In the genomic region with DNA sequence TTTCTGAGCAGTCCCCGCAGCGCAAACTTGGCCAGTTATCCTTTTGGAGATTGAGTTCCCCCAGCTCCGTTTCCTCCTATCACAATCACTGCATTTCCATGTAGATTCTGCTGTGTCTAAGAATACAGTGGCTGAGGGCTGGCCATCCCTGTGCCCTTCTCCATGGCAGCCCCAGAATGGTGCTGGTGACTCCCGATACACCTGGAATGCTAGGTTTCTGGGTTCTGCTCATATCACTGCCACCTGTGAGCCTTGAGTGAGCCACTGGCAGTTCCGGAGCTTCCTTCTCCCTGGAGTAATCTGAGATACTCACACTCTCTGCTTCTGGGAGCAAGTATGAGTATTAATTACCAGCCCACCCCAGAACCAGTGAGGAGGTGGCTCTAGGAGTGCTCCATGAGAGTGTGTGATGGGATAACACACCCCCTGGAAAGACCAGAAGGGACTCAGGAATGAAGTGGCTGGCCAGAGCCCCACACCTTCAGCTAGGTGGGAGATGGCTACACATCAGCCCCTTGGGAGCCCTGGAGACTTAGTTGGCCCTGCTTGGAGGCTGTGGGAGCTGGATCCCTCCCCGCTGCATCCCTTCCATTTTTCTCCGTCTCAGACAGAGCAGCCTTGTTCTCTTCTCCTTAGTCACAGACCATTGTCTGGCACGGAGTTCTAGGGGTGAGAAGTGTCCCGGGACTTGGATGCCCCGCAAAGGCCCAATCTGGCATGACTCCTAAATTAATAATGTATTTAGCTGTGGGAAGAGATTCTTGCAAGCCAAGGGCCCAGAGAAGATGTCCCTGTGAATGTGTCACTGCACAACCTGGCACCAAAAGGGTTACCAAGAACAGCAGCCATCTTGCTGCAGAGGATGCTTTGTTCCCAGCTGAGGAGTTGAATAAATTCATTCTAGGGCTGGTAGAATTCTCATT, we compare ENCODE assay signal across 13 cellular contexts. TPM values are rescaled to one million over a fixed set of nuclear protein-coding genes. Genes with fewer than 3 reads are reported as not detected.
DNase-seq lines count a peak whose midpoint lies in the region; ATAC-seq, FAIRE-seq and TF ChIP-seq lines count a peak whose summit lies in the region.
"Had no signal": no experiment of that assay in that cellular context is flagged by ENCODE, and none has a peak within 500 bp of the region (broad histone marks: within the 10 kb centered on the region; RNA-seq: fewer than 3 reads in every experiment).

No MANE protein-coding gene starts in this region.

- H3K27ac Mint-ChIP-seq in CD4-positive, alpha-beta memory T cell, result no peak overlapping the region

- no TSS peak for BruUV-seq in A673 (replicated peaks; lab: Mats Ljungman, UMichigan)

- no peaks in the 10 kb centered on the region for H3K9me3 ChIP-seq in A673 (ENCODE audit: low read depth, low read length, poor library complexity, severe bottlenecking)
- H3K9me3 ChIP-seq in CD4-positive, alpha-beta memory T cell (ENCODE audit: control insufficient read depth in 1 of 2, low read length in 2 of 2), result no peaks in the 10 kb centered on the region
- peaks cover 0 to 12% (median 0%) of the 10 kb centered on the region in 4 donors for H3K9me3 ChIP-seq in stomach
- H3K9me3 ChIP-seq: A549, psoas muscle had no signal

- peaks cover 8 to 19% (median 14%) of the 10 kb centered on the region in 4 donors for H3K4me1 Mint-ChIP-seq in CD4-positive, alpha-beta memory T cell

- H3K4me1 ChIP-seq in A673 (ENCODE audit: insufficient read depth, low read length, poor library complexity, severe bottlenecking) (peaks cover 57% of the 10 kb centered on the region), stomach (peaks cover 12 to 44% (median 30%) of the 10 kb centered on the region in 4 donors)
- peaks cover 19% of the 10 kb centered on the region for H3K4me1 ChIP-seq in CD4-positive, alpha-beta memory T cell (ENCODE audit: insufficient read depth, low read length)
- H3K4me1 ChIP-seq: A549, psoas muscle had no signal

- H3K27me3 ChIP-seq in A673 (replicated peaks; ENCODE audit: insufficient read depth, low read depth, low read length, poor library complexity) (no peaks in the 10 kb centered on the region), stomach (peaks cover 0 to 75% (median 28%) of the 10 kb centered on the region in 3 donors)
- peaks cover 30% of the 10 kb centered on the region for H3K27me3 ChIP-seq in CD4-positive, alpha-beta memory T cell (ENCODE audit: insufficient read depth, low read length)

- H3K27me3 Mint-ChIP-seq in CD4-positive, alpha-beta memory T cell, result peaks cover 53 to 64% of the 10 kb centered on the region in 2 donors

- no peak for TF ChIP-seq POLR2A in stomach (IDR thresholded peaks at IDR 0.05)

- peaks cover 0 to 4% (median 0%) of the 10 kb centered on the region in 8 donors for H3K9me3 Mint-ChIP-seq in CD4-positive, alpha-beta memory T cell

- 64 to 93% (median 68%) methylated on average over 5 to 10 of the region's 10 CpGs for WGBS in stomach, 5 donors

- POLR2A ChIA-PET in A673 (lab: Charles Lee; ENCODE audit: low non-redundant PET) (no interaction called here), RWPE1 (lab: Yijun Ruan, JAX; ENCODE audit: low non-redundant PET) (no interaction called here)
- POLR2A ChIA-PET in CD4-positive, alpha-beta memory T cell (lab: Charles Lee; ENCODE audit: partially characterized antibody), result no interaction called here

- no peak for TF ChIP-seq CTCF in A673 (conservative IDR thresholded peaks at IDR 0.05; ENCODE audit: low read depth, low read length)
- no peak for TF ChIP-seq CTCF in RWPE1 (conservative IDR thresholded peaks at IDR 0.05; ENCODE audit: low read depth)
- no peak for TF ChIP-seq CTCF in D721Med (IDR thresholded peaks at IDR 0.05; ENCODE audit: insufficient read depth, missing control alignments)
- TF ChIP-seq CTCF in stomach (IDR thresholded peaks at IDR 0.05), result no peak

- H3K27ac ChIP-seq in A673 (ENCODE audit: low read depth, low read length, poor library complexity, severe bottlenecking) (peak overlapping the region; percentile 94), RWPE1 (0 out of 2 replicates have a peak overlapping the region, but pooled peaks have one; percentile 7), stomach (peak overlapping the region in 1 of 5 donors; percentile 4)
- H3K27ac ChIP-seq in CD4-positive, alpha-beta memory T cell (ENCODE audit: low read depth, low read length), result no peak overlapping the region
- H3K27ac ChIP-seq: A549, psoas muscle had no signal

- CTCF ChIA-PET in A673 (lab: Charles Lee), result no interaction called here
- CTCF ChIA-PET in RWPE1 (lab: Yijun Ruan, JAX), result interaction anchor here (0.6 kb wide), 2 partner anchors 19 to 1739 kb away, joined by 3 to 4 read pairs; no protein-coding TSS in a partner anchor
- CTCF ChIA-PET in CD4-positive, alpha-beta memory T cell (lab: Charles Lee; ENCODE audit: partially characterized antibody), result interaction anchor here (1.4 to 2.2 kb wide), 2 partner anchors 19 to 81 kb away, joined by 3 to 8 read pairs; a partner anchor contains a TSS

- H3K4me3 ChIP-seq in A673 (ENCODE audit: low read depth, low read length, poor library complexity, severe bottlenecking) (peak overlapping the region; percentile 41), stomach (no peak overlapping the region)
- no peak overlapping the region for H3K4me3 ChIP-seq in CD4-positive, alpha-beta memory T cell (ENCODE audit: low read length in 2 of 2)
- H3K4me3 ChIP-seq: A549, psoas muscle had no signal

- ATAC-seq in GM21717 (IDR thresholded peaks at IDR 0.05; ENCODE audit: unreplicated experiment), result no peak

- H3K36me3 ChIP-seq in A673 (ENCODE audit: insufficient read depth, low read length, poor library complexity, severe bottlenecking) (peaks cover 16% of the 10 kb centered on the region), stomach (peaks cover 0 to 51% (median 12%) of the 10 kb centered on the region in 4 donors)
- H3K36me3 ChIP-seq in CD4-positive, alpha-beta memory T cell (ENCODE audit: insufficient read depth, low read length), result no peaks in the 10 kb centered on the region

- no peak for FAIRE-seq in D721Med (lab: Jason Lieb, UNC)
- FAIRE-seq: A549 had no signal

- DNase-seq in A673 (ENCODE audit: low spot score) (no peak), RWPE1 (ENCODE audit: low spot score) (no peak), fibroblast of gingiva (ENCODE audit: low read depth) (peak; percentile 30), myocyte (ENCODE audit: low read depth) (peak; percentile 43), D721Med (ENCODE audit: insufficient read length, low spot score) (no peak), stomach (no peak)
- DNase-seq in CD4-positive, alpha-beta memory T cell, result no peak
- DNase-seq: GF-D8, HCEC 1CT, NCI-H1105, psoas muscle had no signal

- intact Hi-C loops in A673 (cut with micrococcal nuclease; ENCODE audit: unreplicated experiment) (loop anchor here (2.0 kb wide), 1 partner anchor 17 kb away; no protein-coding TSS in a partner anchor), stomach (cut with DNase I; ENCODE audit: low total_unique reads) (no loop called here)
- intact Hi-C loops in CD4-positive, alpha-beta memory T cell (cut with micrococcal nuclease), result no loop called here

- no peak overlapping the region for H3K4me3 Mint-ChIP-seq in CD4-positive, alpha-beta memory T cell

- TF ChIP-seq EP300 in stomach (IDR thresholded peaks at IDR 0.05), result no peak

- peaks cover 0 to 4% of the 10 kb centered on the region in 2 donors for H3K36me3 Mint-ChIP-seq in CD4-positive, alpha-beta memory T cell

RNA-seq across cellular contexts. Expression of a gene that starts 4.9 kb away (rescaled TPM):
- total RNA-seq in A673 (2021) (3.4 and 3.6 TPM in 2 replicates), myocyte (2.0 and 2.6 TPM in 2 replicates), stomach (1 to 10 TPM in 3 of 5 donors, not detected in 2; 2.0 to 3.5 (median 2.7) TPM)
- polyA plus RNA-seq in myocyte (2012), result 2.8 TPM
- total RNA-seq in CD4-positive, alpha-beta memory T cell, result not detected
- not detected for polyA plus RNA-seq in CD4-positive, alpha-beta memory T cell
- under 1 TPM in 2 of 3 donors, not detected in 1; 0.08 to 0.12 TPM for polyA plus RNA-seq in stomach
- polyA plus RNA-seq: A549 had no signal

RNA-seq across cellular contexts. Expression of a gene that starts 8.9 kb away (rescaled TPM):
- total RNA-seq in A673 (2021) (3.6 and 3.8 TPM in 2 replicates), myocyte (2.0 and 3.6 TPM in 2 replicates), stomach (10 to 100 TPM in 1 of 5 donors, 1 to 10 TPM in 2, under 1 TPM in 1, not detected in 1; 0.87 to 15.4 (median 5.0) TPM)
- polyA plus RNA-seq in myocyte (2012), result 0.82 TPM
- not detected for total RNA-seq in CD4-positive, alpha-beta memory T cell
- under 1 TPM in 1 of 2 donors, not detected in 1; 0.11 TPM for polyA plus RNA-seq in CD4-positive, alpha-beta memory T cell
- polyA plus RNA-seq in stomach, result not detected

RNA-seq across cellular contexts. Expression of a gene that starts 18.0 kb away (rescaled TPM):
- 103 and 112 TPM in 2 replicates for total RNA-seq in A673 (2021)
- 137 and 170 TPM in 2 replicates for total RNA-seq in myocyte
- polyA plus RNA-seq in myocyte (2012), result 95.7 TPM
- under 1 TPM in 1 of 2 experiments, not detected in 1; 0.17 TPM for total RNA-seq in CD4-positive, alpha-beta memory T cell
- under 1 TPM in 1 of 2 donors, not detected in 1; 0.14 TPM for polyA plus RNA-seq in CD4-positive, alpha-beta memory T cell
- 10 to 100 TPM in 4 of 5 donors, 1 to 10 TPM in 1; 7.6 to 35.8 (median 18.8) TPM for total RNA-seq in stomach
- 10 to 100 TPM; 20.0 to 30.3 (median 29.1) TPM for polyA plus RNA-seq in stomach

Comparison
In these comparisons a context has a peak if more than half of its experiments do, and no peak if none do; other contexts are left out.
1. DNase-seq: peak in fibroblast of gingiva (single experiment) and myocyte (single experiment); none in A673 (single experiment), RWPE1 (single experiment), CD4-positive, alpha-beta memory T cell (0 of 5), D721Med (single experiment) and stomach (single experiment).
2. RNA of a gene that starts 18.0 kb away (total RNA-seq): 137 to 170 TPM in myocyte, 103 to 112 TPM in A673 and 7.6 to 35.8 TPM in stomach; 0.17 TPM in CD4-positive, alpha-beta memory T cell; every median in the first group is over 4 times any median in the second.